Comparison of ENCODE assay signal across 10 cellular contexts in genomic region chr2:145484443-145485086, GRCh38.
A peak's percentile ranks its signal among the peaks of the same experiment; 100 is the strongest.
DNase-seq lines count a peak whose midpoint lies in the region; ATAC-seq and TF ChIP-seq lines count a peak whose summit lies in the region.
"Had no signal": no experiment of that assay in that cellular context is flagged by ENCODE, and none has a peak within 500 bp of the region (broad histone marks: within the 10 kb centered on the region; RNA-seq: fewer than 3 reads in every experiment).

No MANE protein-coding gene starts in this region.

- CTCF ChIA-PET in OCI-LY7 (lab: Charles Lee; ENCODE audit: unreplicated experiment) = no interaction called here

- H3K9me3 ChIP-seq in OCI-LY7 (ENCODE audit: low read length) = no peaks in the 10 kb centered on the region
- H3K9me3 ChIP-seq: BLaER1 treated with 17β-estradiol and CSF1 and Interleukin-3, amounts not matched to agents 10 nM and 100 nM had no signal

- H2AFZ ChIP-seq in OCI-LY7 (ENCODE audit: low read length) = no peak overlapping the region

- intact Hi-C loops in OCI-LY7 (cut with micrococcal nuclease; ENCODE audit: unreplicated experiment) = no loop called here

- no peak overlapping the region for H3K27ac ChIP-seq in OCI-LY7 (ENCODE audit: low read depth, low read length, poor library complexity, severe bottlenecking)
- H3K27ac ChIP-seq: BLaER1 treated with 17β-estradiol and CSF1 and Interleukin-3, amounts not matched to agents 10 nM and 100 nM had no signal

- H3K79me2 ChIP-seq in OCI-LY7 (ENCODE audit: insufficient read depth, low read depth, low read length) = no peaks in the 10 kb centered on the region

- H3K4me3 ChIP-seq in OCI-LY7 (ENCODE audit: low read depth, low read length, poor library complexity, severe bottlenecking) = no peak overlapping the region
- H3K4me3 ChIP-seq: BLaER1 treated with 17β-estradiol and CSF1 and Interleukin-3, amounts not matched to agents 10 nM and 100 nM had no signal

- H3K9me2 ChIP-seq in OCI-LY7 (ENCODE audit: insufficient read depth, low read length) = no peaks in the 10 kb centered on the region

- BruUV-seq in OCI-LY7 (replicated peaks; lab: Mats Ljungman, UMichigan) = no TSS peak

- H3K36me3 ChIP-seq in OCI-LY7 (ENCODE audit: insufficient read depth, low read length) = no peaks in the 10 kb centered on the region
- H3K36me3 ChIP-seq: BLaER1 treated with 17β-estradiol and CSF1 and Interleukin-3, amounts not matched to agents 10 nM and 100 nM had no signal

- DNase-seq in NOMO-1 (lab: John Stamatoyannopoulos, UW; ENCODE audit: unreplicated experiment in 2 of 2) (peak; percentile 42 to 48), NOMO-1 treated with dmso at 0.1 percent for 144 hours (lab: John Stamatoyannopoulos, UW; ENCODE audit: unreplicated experiment) (no peak), OCI-LY7 (ENCODE audit: low spot score) (peak; percentile 33), smooth muscle cell of the brain vasculature (ENCODE audit: low read depth, low spot score) (peak; percentile 28), CD1c-positive myeloid dendritic cell (ENCODE audit: extremely low spot score) (no peak), NCI-H1436 treated with DMSO at 0.1 percent for 48 hours (lab: John Stamatoyannopoulos, UW) (no peak)
- DNase-seq: NCI-H510A had no signal

- ATAC-seq in esophagus mucosa (peak; percentile 64), GM21723 (IDR thresholded peaks at IDR 0.05; ENCODE audit: unreplicated experiment) (no peak)

- POLR2A ChIA-PET in OCI-LY7 (lab: Charles Lee) = interaction anchor here (0.8 to 1.2 kb wide), 2 partner anchors 14 to 471 kb away, joined by 3 to 4 read pairs; no protein-coding TSS in a partner anchor

- H4K20me1 ChIP-seq in OCI-LY7 (ENCODE audit: insufficient read depth, low read length) = no peaks in the 10 kb centered on the region
- H4K20me1 ChIP-seq: BLaER1 treated with 17β-estradiol and CSF1 and Interleukin-3, amounts not matched to agents 10 nM and 100 nM had no signal

- peak; percentile 72 for TF ChIP-seq CTCF in OCI-LY7 (conservative IDR thresholded peaks at IDR 0.05; ENCODE audit: low read length)

- no peak overlapping the region for H3K4me2 ChIP-seq in OCI-LY7 (ENCODE audit: low read length)

- H3K4me1 ChIP-seq in OCI-LY7 (ENCODE audit: insufficient read depth, low read length, poor library complexity, severe bottlenecking) = no peaks in the 10 kb centered on the region

Comparison
In these comparisons a context has a peak if more than half of its experiments do, and no peak if none do; other contexts are left out.
1. DNase-seq: peak in NOMO-1 (2 of 2), OCI-LY7 (single experiment) and smooth muscle cell of the brain vasculature (single experiment); none in NOMO-1 treated with dmso at 0.1 percent for 144 hours (single experiment), CD1c-positive myeloid dendritic cell (single experiment) and NCI-H1436 treated with DMSO at 0.1 percent for 48 hours (single experiment).